ENCODE assay signal across 8 cellular contexts in genomic region chr11:2988996-2989395, GRCh38. TPM values are rescaled to one million over a fixed set of nuclear protein-coding genes. Genes with fewer than 3 reads are reported as not detected.
DNase-seq lines count a peak whose midpoint lies in the region; ATAC-seq and TF ChIP-seq lines count a peak whose summit lies in the region.
"Had no signal": no experiment of that assay in that cellular context is flagged by ENCODE, and none has a peak within 500 bp of the region (broad histone marks: within the 10 kb centered on the region; RNA-seq: fewer than 3 reads in every experiment).

No MANE protein-coding gene starts in this region.

- H3K36me3 Mint-ChIP-seq in activated CD4-positive, alpha-beta memory T cell treated with anti-CD3 and anti-CD28 coated beads, Interleukin-2, amount 10 ng/mL, durations not matched to agents 7 days and 5 days (ENCODE audit: low read depth): peaks cover 60% of the 10 kb centered on the region
- peaks cover 12% of the 10 kb centered on the region for H3K36me3 Mint-ChIP-seq in stimulated activated memory B cell treated with anti-CD40 and anti-IgM and Interleukin-4, amounts not matched to agents 10 μg/mL and 1 μg/mL and 100 μg/mL, for 72 hours

- peak overlapping the region; percentile 98 for H3K4me3 ChIP-seq in HUES6 (ENCODE audit: low read depth, low read length)
- H3K4me3 ChIP-seq in hepatocyte: peak overlapping the region; percentile 77

- H3K27ac ChIP-seq in HUES6 (ENCODE audit: low read depth, low read length): no peak overlapping the region
- peak overlapping the region; percentile 99 for H3K27ac ChIP-seq in hepatocyte

- H3K4me1 Mint-ChIP-seq in activated CD4-positive, alpha-beta memory T cell treated with anti-CD3 and anti-CD28 coated beads, Interleukin-2, amount 10 ng/mL, durations not matched to agents 7 days and 5 days: peaks cover 44% of the 10 kb centered on the region
- peaks cover 52% of the 10 kb centered on the region for H3K4me1 Mint-ChIP-seq in stimulated activated memory B cell treated with anti-CD40 and anti-IgM and Interleukin-4, amounts not matched to agents 10 μg/mL and 1 μg/mL and 100 μg/mL, for 72 hours

- peak overlapping the region; percentile 56 for H3K9ac ChIP-seq in HUES6 (ENCODE audit: low read length)

- H3K36me3 ChIP-seq in HUES6 (ENCODE audit: control insufficient read depth, insufficient read depth, low read length) (peaks cover 16% of the 10 kb centered on the region), hepatocyte (replicated peaks; ENCODE audit: insufficient read depth, low read depth) (no peaks in the 10 kb centered on the region)

- H3K9me3 ChIP-seq in HUES6 (ENCODE audit: control insufficient read depth, insufficient read depth, low read depth, low read length) (no peaks in the 10 kb centered on the region), hepatocyte (ENCODE audit: low read depth) (no peaks in the 10 kb centered on the region)

- H3K4me1 ChIP-seq in HUES6 (ENCODE audit: control insufficient read depth, insufficient read depth, low read length): peaks cover 35% of the 10 kb centered on the region
- peaks cover 28% of the 10 kb centered on the region for H3K4me1 ChIP-seq in hepatocyte (ENCODE audit: insufficient read depth)

- no peaks in the 10 kb centered on the region for H3K9me2 ChIP-seq in hepatocyte (replicated peaks; ENCODE audit: insufficient read depth)

- H3K4me3 Mint-ChIP-seq in activated CD4-positive, alpha-beta memory T cell treated with anti-CD3 and anti-CD28 coated beads, Interleukin-2, amount 10 ng/mL, durations not matched to agents 7 days and 5 days: peak overlapping the region; percentile 99
- H3K4me3 Mint-ChIP-seq in stimulated activated memory B cell treated with anti-CD40 and anti-IgM and Interleukin-4, amounts not matched to agents 10 μg/mL and 1 μg/mL and 100 μg/mL, for 72 hours: peak overlapping the region; percentile 63

- WGBS in hepatocyte (ENCODE audit: low lambda C conversion rate, missing lambda C conversion rate): 25% methylated on average over 4 of the region's 4 CpGs

- H3K27me3 ChIP-seq in HUES6 (ENCODE audit: control insufficient read depth, insufficient read depth, low read length) (no peaks in the 10 kb centered on the region), hepatocyte (no peaks in the 10 kb centered on the region)

- POLR2A ChIA-PET in activated CD4-positive, alpha-beta memory T cell treated with anti-CD3 and anti-CD28 coated beads, Interleukin-2, amount 10 ng/mL, durations not matched to agents 7 days and 5 days (lab: Charles Lee): interaction anchor here (0.6 to 4.8 kb wide), 22 partner anchors 9 to 981 kb away, joined by 3 to 307 read pairs (median 4); partner anchors contain the start of genes CARS1 and RHOG

- peak overlapping the region; percentile 90 for H3K4me2 ChIP-seq in hepatocyte

- H3K27ac Mint-ChIP-seq in activated CD4-positive, alpha-beta memory T cell treated with anti-CD3 and anti-CD28 coated beads, Interleukin-2, amount 10 ng/mL, durations not matched to agents 7 days and 5 days: peak overlapping the region; percentile 91
- H3K27ac Mint-ChIP-seq in stimulated activated memory B cell treated with anti-CD40 and anti-IgM and Interleukin-4, amounts not matched to agents 10 μg/mL and 1 μg/mL and 100 μg/mL, for 72 hours: peak overlapping the region; percentile 95

- no peak overlapping the region for H2AFZ ChIP-seq in hepatocyte

- no peaks in the 10 kb centered on the region for H3K9me3 Mint-ChIP-seq in activated CD4-positive, alpha-beta memory T cell treated with anti-CD3 and anti-CD28 coated beads, Interleukin-2, amount 10 ng/mL, durations not matched to agents 7 days and 5 days
- H3K9me3 Mint-ChIP-seq in stimulated activated memory B cell treated with anti-CD40 and anti-IgM and Interleukin-4, amounts not matched to agents 10 μg/mL and 1 μg/mL and 100 μg/mL, for 72 hours: no peaks in the 10 kb centered on the region

- no peak for TF ChIP-seq CTCF in hepatocyte (IDR thresholded peaks at IDR 0.05; ENCODE audit: poor library complexity)

- no peak for DNase-seq in activated CD4-positive, alpha-beta memory T cell treated with anti-CD3 and anti-CD28 coated beads, Interleukin-2, amount 10 ng/mL, durations not matched to agents 7 days and 5 days
- DNase-seq in hepatocyte (ENCODE audit: low spot score) (no peak), DMS53 (lab: John Stamatoyannopoulos, UW) (no peak)

- no peak for ATAC-seq in stimulated activated memory B cell treated with anti-CD40 and anti-IgM and Interleukin-4, amounts not matched to agents 10 μg/mL and 1 μg/mL and 100 μg/mL, for 72 hours
- ATAC-seq in GM19328 (IDR thresholded peaks at IDR 0.05; ENCODE audit: unreplicated experiment): no peak
- ATAC-seq in GM18502 (IDR thresholded peaks at IDR 0.05; ENCODE audit: poor library complexity, unreplicated experiment): no peak
- ATAC-seq: Right ventricle myocardium inferior had no signal

- H3K27me3 Mint-ChIP-seq in activated CD4-positive, alpha-beta memory T cell treated with anti-CD3 and anti-CD28 coated beads, Interleukin-2, amount 10 ng/mL, durations not matched to agents 7 days and 5 days: no peaks in the 10 kb centered on the region
- H3K27me3 Mint-ChIP-seq in stimulated activated memory B cell treated with anti-CD40 and anti-IgM and Interleukin-4, amounts not matched to agents 10 μg/mL and 1 μg/mL and 100 μg/mL, for 72 hours: no peaks in the 10 kb centered on the region

- H3K79me2 ChIP-seq in hepatocyte: peaks cover 77% of the 10 kb centered on the region

- CTCF ChIA-PET in activated CD4-positive, alpha-beta memory T cell treated with anti-CD3 and anti-CD28 coated beads, Interleukin-2, amount 10 ng/mL, durations not matched to agents 7 days and 5 days (lab: Charles Lee): interaction anchor here (0.7 to 6.0 kb wide), 12 partner anchors 10 to 102 kb away, joined by 3 to 46 read pairs (median 4); partner anchors contain the start of gene CARS1

- H4K20me1 ChIP-seq in hepatocyte (ENCODE audit: insufficient read depth, poor library complexity, severe bottlenecking): peaks cover 73% of the 10 kb centered on the region

RNA-seq across cellular contexts. Expression of gene NAP1L4, which starts 3.1 kb away (rescaled TPM):
- 100 to 1,000 TPM; 299 to 314 TPM for total RNA-seq in activated CD4-positive, alpha-beta memory T cell treated with anti-CD3 and anti-CD28 coated beads, Interleukin-2, amount 10 ng/mL, durations not matched to agents 7 days and 5 days
- 75.7 and 79.0 TPM in 2 replicates for total RNA-seq in hepatocyte
- polyA plus RNA-seq in hepatocyte: 101 and 118 TPM in 2 replicates

RNA-seq across cellular contexts. Expression of gene PHLDA2, which starts 59.8 kb away (rescaled TPM):
- total RNA-seq in activated CD4-positive, alpha-beta memory T cell treated with anti-CD3 and anti-CD28 coated beads, Interleukin-2, amount 10 ng/mL, durations not matched to agents 7 days and 5 days: 1 to 10 TPM; 3.7 to 5.0 TPM
- 7.1 and 8.5 TPM in 2 replicates for total RNA-seq in hepatocyte
- 62.4 and 67.4 TPM in 2 replicates for polyA plus RNA-seq in hepatocyte
